Comparison of ENCODE assay signal across 8 cellular contexts in the genomic region with DNA sequence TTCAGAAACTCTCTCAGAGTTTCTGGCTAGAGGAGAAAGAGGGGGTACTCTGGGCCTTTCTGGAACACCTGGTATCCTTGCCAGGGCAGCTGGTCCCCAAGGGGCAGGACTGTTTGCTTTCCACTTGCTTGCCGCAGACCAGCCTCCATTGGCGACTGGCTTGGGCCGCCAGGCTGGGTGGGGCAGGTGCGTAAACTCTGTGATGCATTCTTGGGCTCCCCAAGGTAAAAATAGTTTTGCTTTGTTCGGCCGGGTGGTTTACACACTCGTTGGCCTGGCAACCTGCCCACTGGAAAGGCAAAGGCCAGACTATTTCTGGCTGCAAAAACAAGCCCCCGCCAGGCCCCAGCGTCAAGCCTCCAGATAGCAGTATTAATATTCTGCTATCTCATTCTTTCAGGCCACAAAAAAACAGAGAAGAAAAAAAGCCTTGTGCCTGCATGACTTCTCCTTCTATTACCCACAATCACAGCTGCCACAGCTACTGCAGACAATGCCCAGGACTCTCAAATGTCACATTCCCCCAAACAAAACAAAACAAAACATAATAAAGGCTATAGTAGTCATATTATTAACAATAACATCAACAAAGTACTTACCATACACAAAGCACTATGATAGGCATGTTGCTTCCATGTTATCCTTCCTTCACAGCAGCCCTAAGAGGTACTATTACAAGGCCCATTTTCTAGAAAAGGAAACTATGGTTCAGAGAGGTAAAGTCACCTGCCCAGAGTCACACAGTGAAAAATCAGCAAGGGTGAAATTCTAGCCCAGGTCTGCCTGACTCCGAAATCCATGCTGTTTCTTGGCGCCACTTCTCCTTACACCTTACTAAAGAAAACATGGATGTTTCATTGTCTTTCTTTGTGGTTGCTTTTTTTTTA. TPM values are rescaled to one million over a fixed set of nuclear protein-coding genes. Genes with fewer than 3 reads are reported as not detected.
DNase-seq lines count a peak whose midpoint lies in the region; ATAC-seq lines count a peak whose summit lies in the region.

No MANE protein-coding gene starts in this region.

- peak; percentile 73 for ATAC-seq in HG03139 (IDR thresholded peaks at IDR 0.05; ENCODE audit: unreplicated experiment)

- DNase-seq in A172 (ENCODE audit: low spot score) = peak; percentile 87
- DNase-seq in GM19238 (ENCODE audit: insufficient read length, low spot score) = peak; percentile 15
- peak; percentile 59 for DNase-seq in RPMI7951 (ENCODE audit: low read depth)
- peak; percentile 94 for DNase-seq in cardiac septum (ENCODE audit: low spot score)
- peak; percentile 75 for DNase-seq in smooth muscle cell of the brain vasculature (ENCODE audit: low read depth, low spot score)
- DNase-seq in activated T-cell treated with anti-CD3 and anti-CD28 coated beads for 4 hours = no peak
- DNase-seq in midbrain (lab: John Stamatoyannopoulos, UW) = no peak

- intact Hi-C loops in cardiac septum (cut with DNase I) = loop anchor here (5.0 kb wide), 1 partner anchor 161 kb away; no protein-coding TSS in a partner anchor

RNA-seq across cellular contexts. Expression of gene SSUH2, which starts 14.0 kb away (rescaled TPM):
- 0.10 and 0.19 TPM in 2 replicates for total RNA-seq in A172 (2014; rRNA removed; shearing (Covaris generic))
- total RNA-seq in RPMI7951 (2014; rRNA removed; shearing (Covaris generic)) = 0.24 and 1.5 TPM in 2 replicates
- 2.4 TPM for total RNA-seq in cardiac septum

Comparison
In these comparisons a context has a peak if more than half of its experiments do, and no peak if none do; other contexts are left out.
1. DNase-seq: peak in A172 (single experiment), GM19238 (single experiment), RPMI7951 (single experiment), cardiac septum (single experiment) and smooth muscle cell of the brain vasculature (single experiment); none in activated T-cell treated with anti-CD3 and anti-CD28 coated beads for 4 hours (single experiment) and midbrain (single experiment).